ENCODE assay signal across 8 cellular contexts in the genomic region with DNA sequence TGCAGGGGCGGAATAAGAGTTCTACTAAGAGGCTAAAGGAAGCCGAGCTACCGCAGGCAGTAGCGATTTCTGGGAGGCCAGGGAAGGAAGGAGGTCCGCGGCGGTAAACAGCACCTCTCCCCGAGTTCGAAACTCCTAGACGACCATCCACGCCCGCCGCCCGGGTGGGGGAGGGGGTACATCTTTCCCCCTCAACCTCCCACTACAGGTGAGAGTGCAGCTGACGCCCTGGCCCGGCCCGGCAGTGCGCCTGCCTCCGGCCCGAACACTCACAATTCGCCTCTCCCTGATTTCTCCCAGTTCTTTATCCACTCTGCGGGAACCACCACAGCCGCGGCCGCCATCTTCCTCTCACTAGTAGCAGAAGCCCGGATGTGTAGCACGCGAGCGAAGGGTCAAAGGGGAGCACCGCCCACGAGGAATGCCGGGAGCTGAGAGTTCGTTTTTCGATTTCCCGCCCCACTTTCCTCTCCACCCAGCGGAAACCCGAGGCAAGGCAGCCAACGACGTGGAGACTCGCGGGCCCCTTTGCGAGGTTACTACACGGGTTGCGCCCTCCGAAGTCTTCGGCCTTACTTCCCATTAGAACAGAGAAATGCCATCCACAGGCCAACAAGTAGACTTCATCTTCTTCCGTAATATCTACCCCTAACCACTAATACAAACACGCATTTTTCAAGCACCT. TPM values are rescaled to one million over a fixed set of nuclear protein-coding genes. Genes with fewer than 3 reads are reported as not detected.
DNase-seq lines count a peak whose midpoint lies in the region; ATAC-seq, FAIRE-seq and TF ChIP-seq lines count a peak whose summit lies in the region.

A gene with protein sequence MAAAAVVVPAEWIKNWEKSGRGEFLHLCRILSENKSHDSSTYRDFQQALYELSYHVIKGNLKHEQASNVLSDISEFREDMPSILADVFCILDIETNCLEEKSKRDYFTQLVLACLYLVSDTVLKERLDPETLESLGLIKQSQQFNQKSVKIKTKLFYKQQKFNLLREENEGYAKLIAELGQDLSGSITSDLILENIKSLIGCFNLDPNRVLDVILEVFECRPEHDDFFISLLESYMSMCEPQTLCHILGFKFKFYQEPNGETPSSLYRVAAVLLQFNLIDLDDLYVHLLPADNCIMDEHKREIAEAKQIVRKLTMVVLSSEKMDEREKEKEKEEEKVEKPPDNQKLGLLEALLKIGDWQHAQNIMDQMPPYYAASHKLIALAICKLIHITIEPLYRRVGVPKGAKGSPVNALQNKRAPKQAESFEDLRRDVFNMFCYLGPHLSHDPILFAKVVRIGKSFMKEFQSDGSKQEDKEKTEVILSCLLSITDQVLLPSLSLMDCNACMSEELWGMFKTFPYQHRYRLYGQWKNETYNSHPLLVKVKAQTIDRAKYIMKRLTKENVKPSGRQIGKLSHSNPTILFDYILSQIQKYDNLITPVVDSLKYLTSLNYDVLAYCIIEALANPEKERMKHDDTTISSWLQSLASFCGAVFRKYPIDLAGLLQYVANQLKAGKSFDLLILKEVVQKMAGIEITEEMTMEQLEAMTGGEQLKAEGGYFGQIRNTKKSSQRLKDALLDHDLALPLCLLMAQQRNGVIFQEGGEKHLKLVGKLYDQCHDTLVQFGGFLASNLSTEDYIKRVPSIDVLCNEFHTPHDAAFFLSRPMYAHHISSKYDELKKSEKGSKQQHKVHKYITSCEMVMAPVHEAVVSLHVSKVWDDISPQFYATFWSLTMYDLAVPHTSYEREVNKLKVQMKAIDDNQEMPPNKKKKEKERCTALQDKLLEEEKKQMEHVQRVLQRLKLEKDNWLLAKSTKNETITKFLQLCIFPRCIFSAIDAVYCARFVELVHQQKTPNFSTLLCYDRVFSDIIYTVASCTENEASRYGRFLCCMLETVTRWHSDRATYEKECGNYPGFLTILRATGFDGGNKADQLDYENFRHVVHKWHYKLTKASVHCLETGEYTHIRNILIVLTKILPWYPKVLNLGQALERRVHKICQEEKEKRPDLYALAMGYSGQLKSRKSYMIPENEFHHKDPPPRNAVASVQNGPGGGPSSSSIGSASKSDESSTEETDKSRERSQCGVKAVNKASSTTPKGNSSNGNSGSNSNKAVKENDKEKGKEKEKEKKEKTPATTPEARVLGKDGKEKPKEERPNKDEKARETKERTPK (N-terminal part only) (minus strand): TSS at position 374 of the 685 bp plus-strand sequence. CDS start 30 bp downstream, at position 344.

- no peak for FAIRE-seq in urothelium cell line (lab: Jason Lieb, UNC)

- peak within 1 kb of the TSS; percentile 96 for H3K4me3 Mint-ChIP-seq in T-helper 17 cell

- in situ Hi-C loops in GM13977 (cut with MboI; ENCODE audit: low pct_unique_long_range_greater_than_20kb, low sequenced_read_pairs, unreplicated experiment): no loop called here

- no peaks in the 10 kb centered on the region for H3K36me3 Mint-ChIP-seq in T-helper 17 cell (ENCODE audit: low read depth)

- H3K27me3 ChIP-seq in right atrium auricular region: no peaks in the 10 kb centered on the region
- no peaks in the 10 kb centered on the region for H3K27me3 ChIP-seq in psoas muscle (ENCODE audit: insufficient read depth in 3 of 3, low read length in 2 of 3)

- WGBS in psoas muscle, 3 donors: 1 to 33% (median 1%) methylated on average over 18 to 48 of the region's 48 CpGs

- peaks cover 23% of the 10 kb centered on the region for H3K4me1 Mint-ChIP-seq in T-helper 17 cell

- H3K4me3 ChIP-seq in right atrium auricular region (peak within 1 kb of the TSS; percentile 56 to 69), psoas muscle (peak within 1 kb of the TSS; percentile 80)

- no peaks in the 10 kb centered on the region for H3K9me3 ChIP-seq in T-helper 17 cell (ENCODE audit: control insufficient read depth, low read length, poor library complexity, severe bottlenecking)
- no peaks in the 10 kb centered on the region for H3K9me3 ChIP-seq in right atrium auricular region
- H3K9me3 ChIP-seq in psoas muscle: no peaks in the 10 kb centered on the region

- peak; percentile 85 for ATAC-seq in HG02870 (IDR thresholded peaks at IDR 0.05; ENCODE audit: unreplicated experiment)
- ATAC-seq in T-helper 17 cell: peak; percentile 95
- peak; percentile 96 to 99 (median 98) for ATAC-seq in psoas muscle

- peak within 1 kb of the TSS; percentile 92 for H3K27ac Mint-ChIP-seq in T-helper 17 cell

- TF ChIP-seq CTCF in GM13977 (IDR thresholded peaks at IDR 0.05; ENCODE audit: extremely low read depth, insufficient read depth, missing control alignments): peak; percentile 26
- peak in 1 of 2 donors; percentile 49 for TF ChIP-seq CTCF in right atrium auricular region (IDR thresholded peaks at IDR 0.05)
- peak; percentile 32 for TF ChIP-seq CTCF in psoas muscle (IDR thresholded peaks at IDR 0.05)

- H3K4me1 ChIP-seq in right atrium auricular region (peaks cover 0 to 9% of the 10 kb centered on the region in 2 donors), psoas muscle (peaks cover 15% of the 10 kb centered on the region)

- H3K27ac ChIP-seq in angular gyrus (ENCODE audit: low read depth, low read length) (peak within 1 kb of the TSS; percentile 70), right atrium auricular region (peak within 1 kb of the TSS; percentile 62 to 77), psoas muscle (peak within 1 kb of the TSS; percentile 87)

- intact Hi-C loops in psoas muscle (cut with DNase I): no loop called here

- DNase-seq in GM13977 (ENCODE audit: low spot score): peak; percentile 75
- peak; percentile 74 for DNase-seq in NCI-H146 treated with DMSO at 0.1 percent for 48 hours (lab: John Stamatoyannopoulos, UW; ENCODE audit: unreplicated experiment)
- DNase-seq in T-helper 17 cell: peak; percentile 56 to 63 (median 57)
- peak; percentile 85 for DNase-seq in right atrium auricular region (ENCODE audit: low spot score)
- DNase-seq in psoas muscle: peak; percentile 86 to 91
- peak; percentile 69 for DNase-seq in urothelium cell line (ENCODE audit: low spot score)

- no peaks in the 10 kb centered on the region for H3K27me3 Mint-ChIP-seq in T-helper 17 cell

- H3K36me3 ChIP-seq in right atrium auricular region (no peaks in the 10 kb centered on the region), psoas muscle (ENCODE audit: insufficient read depth in 1 of 2, low read depth in 1 of 2) (no peaks in the 10 kb centered on the region)

RNA-seq across cellular contexts. Expression of the gene that starts here (rescaled TPM):
- 10 to 100 TPM; 79.9 to 86.2 TPM for total RNA-seq in T-helper 17 cell
- 10 to 100 TPM; 25.6 to 28.6 TPM for total RNA-seq in right atrium auricular region
- total RNA-seq in psoas muscle: 10 to 100 TPM; 19.9 to 25.9 (median 21.3) TPM
- 10 to 100 TPM; 18.5 to 21.6 (median 19.9) TPM for polyA plus RNA-seq in psoas muscle

Comparison
In these comparisons a context has a peak if more than half of its experiments do, and no peak if none do; other contexts are left out.
1. Peak in every context shown above with its lines: DNase-seq, ATAC-seq, H3K4me3 ChIP-seq and H3K27ac ChIP-seq.